8 cellular contexts compared by ENCODE assay signal in the genomic region with DNA sequence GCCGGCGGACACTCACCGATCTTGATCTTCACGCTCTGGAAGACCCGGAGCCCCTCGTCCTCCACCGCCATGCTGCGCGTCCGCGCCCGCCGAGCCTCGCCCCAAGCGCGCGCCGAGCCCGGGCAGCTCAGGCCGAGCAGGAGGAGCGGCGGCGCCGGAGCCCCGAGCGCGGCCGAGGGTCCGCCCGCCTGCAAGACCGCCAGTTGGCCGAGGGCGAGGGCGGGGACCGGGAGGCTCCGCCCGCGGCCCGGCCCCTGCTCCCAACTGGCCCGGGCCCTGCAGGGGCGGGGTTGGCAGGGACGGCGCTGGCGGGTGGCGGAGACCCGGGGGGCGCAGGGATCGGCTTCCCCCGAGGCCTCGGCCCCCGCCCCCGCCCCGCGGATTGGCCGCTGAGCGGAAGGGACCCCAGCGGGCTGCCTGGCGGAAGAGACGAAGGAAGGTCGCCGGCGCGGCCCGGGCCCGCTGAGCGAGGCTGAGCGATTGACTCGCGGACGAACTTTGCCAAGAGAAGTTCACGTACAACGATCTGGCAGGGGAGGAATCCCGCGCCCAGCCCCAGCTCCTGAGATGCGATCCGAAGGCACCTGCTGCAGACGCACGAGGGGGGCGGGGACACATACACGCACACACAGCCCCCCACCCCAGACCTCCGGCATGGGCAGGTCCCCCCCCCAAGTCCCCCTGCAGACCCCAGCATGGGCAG. TPM values are rescaled to one million over a fixed set of nuclear protein-coding genes. Genes with fewer than 3 reads are reported as not detected.
DNase-seq lines count a peak whose midpoint lies in the region; ATAC-seq and TF ChIP-seq lines count a peak whose summit lies in the region.

A gene with protein sequence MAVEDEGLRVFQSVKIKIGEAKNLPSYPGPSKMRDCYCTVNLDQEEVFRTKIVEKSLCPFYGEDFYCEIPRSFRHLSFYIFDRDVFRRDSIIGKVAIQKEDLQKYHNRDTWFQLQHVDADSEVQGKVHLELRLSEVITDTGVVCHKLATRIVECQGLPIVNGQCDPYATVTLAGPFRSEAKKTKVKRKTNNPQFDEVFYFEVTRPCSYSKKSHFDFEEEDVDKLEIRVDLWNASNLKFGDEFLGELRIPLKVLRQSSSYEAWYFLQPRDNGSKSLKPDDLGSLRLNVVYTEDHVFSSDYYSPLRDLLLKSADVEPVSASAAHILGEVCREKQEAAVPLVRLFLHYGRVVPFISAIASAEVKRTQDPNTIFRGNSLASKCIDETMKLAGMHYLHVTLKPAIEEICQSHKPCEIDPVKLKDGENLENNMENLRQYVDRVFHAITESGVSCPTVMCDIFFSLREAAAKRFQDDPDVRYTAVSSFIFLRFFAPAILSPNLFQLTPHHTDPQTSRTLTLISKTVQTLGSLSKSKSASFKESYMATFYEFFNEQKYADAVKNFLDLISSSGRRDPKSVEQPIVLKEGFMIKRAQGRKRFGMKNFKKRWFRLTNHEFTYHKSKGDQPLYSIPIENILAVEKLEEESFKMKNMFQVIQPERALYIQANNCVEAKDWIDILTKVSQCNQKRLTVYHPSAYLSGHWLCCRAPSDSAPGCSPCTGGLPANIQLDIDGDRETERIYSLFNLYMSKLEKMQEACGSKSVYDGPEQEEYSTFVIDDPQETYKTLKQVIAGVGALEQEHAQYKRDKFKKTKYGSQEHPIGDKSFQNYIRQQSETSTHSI (minus strand): TSS at position 205 of the 703 bp plus-strand sequence. CDS start 134 bp downstream, at position 71.

- peak within 1 kb of the TSS; percentile 71 for H3K27ac ChIP-seq in layer of hippocampus (ENCODE audit: low read depth, low read length)

- in situ Hi-C loops in GM13976 (cut with MboI; ENCODE audit: low sequenced_read_pairs, unreplicated experiment): no loop called here

- TF ChIP-seq CTCF in GM13976 (IDR thresholded peaks at IDR 0.05; ENCODE audit: borderline replicate concordance, control extremely low read depth, extremely low read depth, insufficient read depth, missing control alignments): no peak

- peak; percentile 97 for DNase-seq in 8988T
- DNase-seq in GM13976 (ENCODE audit: low spot score): peak; percentile 96
- peak; percentile 38 for DNase-seq in NCI-H1694 (lab: John Stamatoyannopoulos, UW)
- peak; percentile 34 for DNase-seq in activated CD4-positive, alpha-beta T cell treated with anti-CD3 and anti-CD28 coated beads for 1 hour
- DNase-seq in dermis blood vessel endothelial cell: peak; percentile 89
- DNase-seq in stimulated activated CD4-positive, alpha-beta T cell treated with anti-CD3 and anti-CD28 coated beads, Interleukin-1b, Interleukin-23, amount 100 ng/mL, for 48 hours: peak; percentile 44

- ATAC-seq in HG02840 (IDR thresholded peaks at IDR 0.05; ENCODE audit: low FRiP score, unreplicated experiment): peak; percentile 55

- no peaks in the 10 kb centered on the region for H3K27me3 ChIP-seq in layer of hippocampus (ENCODE audit: control insufficient read depth, insufficient read depth, low read length)

RNA-seq across cellular contexts. Expression of the gene that starts here (rescaled TPM):
- total RNA-seq in dermis blood vessel endothelial cell: 35.4 and 51.4 TPM in 2 replicates

Comparison
In these comparisons a context has a peak if more than half of its experiments do, and no peak if none do; other contexts are left out.
1. Peak in every context shown above with its lines: DNase-seq, ATAC-seq and H3K27ac ChIP-seq.
2. DNase-seq: peak in every context shown above with its lines; median percentile 97 in 8988T; 96 in GM13976; 89 in dermis blood vessel endothelial cell; 44 in stimulated activated CD4-positive, alpha-beta T cell treated with anti-CD3 and anti-CD28 coated beads, Interleukin-1b, Interleukin-23, amount 100 ng/mL, for 48 hours; 38 in NCI-H1694; 34 in activated CD4-positive, alpha-beta T cell treated with anti-CD3 and anti-CD28 coated beads for 1 hour.